ENCODE assay signal across 1 cellular context in the genomic region with DNA sequence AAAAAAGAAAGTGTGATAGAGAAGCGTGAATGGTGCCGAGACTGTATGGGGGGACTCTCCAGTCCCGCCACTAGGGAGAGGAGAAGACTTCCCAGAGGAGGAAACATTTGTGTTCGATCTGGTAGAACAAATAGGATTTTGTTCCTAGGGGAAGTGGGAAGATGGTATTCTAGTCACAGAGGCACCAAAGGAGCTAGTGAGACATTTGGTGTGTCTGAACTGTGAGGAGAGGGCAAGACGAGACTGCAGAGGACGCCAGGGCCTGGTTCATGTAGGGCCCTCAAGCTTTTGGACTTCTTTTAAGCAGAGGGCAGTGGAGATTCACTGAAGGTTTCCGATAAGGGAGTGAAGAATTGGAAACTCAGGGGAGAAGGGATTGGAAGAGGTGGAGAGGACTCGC.
TF ChIP-seq lines count a peak whose summit lies in the region.

No MANE protein-coding gene starts in this region.

TF ChIP-seq in IMR-90, 13 proteins besides CTCF, POLR2A, EP300 and RAD21:
- TF ChIP-seq NFE2L2 (IDR thresholded peaks at IDR 0.05; ENCODE audit: low read depth, low read length) = no peak
- TF ChIP-seq, protein P1, sequence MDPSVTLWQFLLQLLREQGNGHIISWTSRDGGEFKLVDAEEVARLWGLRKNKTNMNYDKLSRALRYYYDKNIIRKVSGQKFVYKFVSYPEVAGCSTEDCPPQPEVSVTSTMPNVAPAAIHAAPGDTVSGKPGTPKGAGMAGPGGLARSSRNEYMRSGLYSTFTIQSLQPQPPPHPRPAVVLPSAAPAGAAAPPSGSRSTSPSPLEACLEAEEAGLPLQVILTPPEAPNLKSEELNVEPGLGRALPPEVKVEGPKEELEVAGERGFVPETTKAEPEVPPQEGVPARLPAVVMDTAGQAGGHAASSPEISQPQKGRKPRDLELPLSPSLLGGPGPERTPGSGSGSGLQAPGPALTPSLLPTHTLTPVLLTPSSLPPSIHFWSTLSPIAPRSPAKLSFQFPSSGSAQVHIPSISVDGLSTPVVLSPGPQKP (IDR thresholded peaks at IDR 0.05; ENCODE audit: borderline replicate concordance, low read depth, low read length) = no peak
- TF ChIP-seq FOS (IDR thresholded peaks at IDR 0.05; ENCODE audit: low read depth, low read length) = no peak
- TF ChIP-seq USF2 (IDR thresholded peaks at IDR 0.05; ENCODE audit: low read depth, low read length) = no peak
- TF ChIP-seq SMC3 (IDR thresholded peaks at IDR 0.05; ENCODE audit: low read depth, low read length) = no peak
- TF ChIP-seq MAFK (IDR thresholded peaks at IDR 0.05; ENCODE audit: low read depth, low read length) = no peak
- TF ChIP-seq CHD1 (IDR thresholded peaks at IDR 0.05; ENCODE audit: low read depth, low read length) = no peak
- no peak for TF ChIP-seq RCOR1 (IDR thresholded peaks at IDR 0.05; ENCODE audit: insufficient replicate concordance, low read length)
- TF ChIP-seq CEBPB (IDR thresholded peaks at IDR 0.05; ENCODE audit: low read depth, low read length) = no peak
- no peak for TF ChIP-seq MAZ (IDR thresholded peaks at IDR 0.05; ENCODE audit: borderline replicate concordance, low read depth, low read length)
- no peak for TF ChIP-seq BHLHE40 (IDR thresholded peaks at IDR 0.05; ENCODE audit: low read depth, low read length)
- TF ChIP-seq MXI1 (IDR thresholded peaks at IDR 0.05; ENCODE audit: borderline replicate concordance, low read depth, low read length) = no peak
- no peak for TF ChIP-seq RFX5 (IDR thresholded peaks at IDR 0.05; ENCODE audit: low read depth, low read length)
